In genomic region chr7:133081119-133081604, GRCh38 we compare ENCODE assay signal across 8 cellular contexts. TPM values are rescaled to one million over a fixed set of nuclear protein-coding genes. Genes with fewer than 3 reads are reported as not detected.
DNase-seq lines count a peak whose midpoint lies in the region; ATAC-seq, FAIRE-seq and TF ChIP-seq lines count a peak whose summit lies in the region.

No MANE protein-coding gene starts in this region.

- peak overlapping the region; percentile 85 for H3K4me3 Mint-ChIP-seq in activated CD8-positive, alpha-beta T cell treated with anti-CD3 and anti-CD28 coated beads for 36 hours

- no TSS peak for BruUV-seq in A673 (replicated peaks; lab: Mats Ljungman, UMichigan)

- POLR2A ChIA-PET in A673 (lab: Charles Lee; ENCODE audit: low non-redundant PET) (interaction anchor here (0.7 kb wide), 1 partner anchor 10 kb away, joined by 13 read pairs; no protein-coding TSS in a partner anchor), HEK293T (lab: Yijun Ruan, JAX) (interaction anchor here (0.7 kb wide), 1 partner anchor 1236 kb away, joined by 3 read pairs; the partner anchor contains the start of gene SLC35B4)
- POLR2A ChIA-PET in activated CD8-positive, alpha-beta T cell treated with anti-CD3 and anti-CD28 coated beads for 36 hours (lab: Charles Lee), result interaction anchor here (1.0 kb wide), 2 partner anchors 8 to 172 kb away, joined by 5 to 6 read pairs; no protein-coding TSS in a partner anchor

- peak overlapping the region; percentile 79 for H2AFZ ChIP-seq in parathyroid adenoma

- H3K27ac ChIP-seq in A673 (ENCODE audit: low read depth, low read length, poor library complexity, severe bottlenecking) (peak overlapping the region; percentile 84), parathyroid adenoma (no peak overlapping the region)

- no peaks in the 10 kb centered on the region for H3K9me3 ChIP-seq in A673 (ENCODE audit: low read depth, low read length, poor library complexity, severe bottlenecking)
- no peaks in the 10 kb centered on the region for H3K9me3 ChIP-seq in parathyroid adenoma (ENCODE audit: control insufficient read depth, low read length)

- no peaks in the 10 kb centered on the region for H3K27me3 ChIP-seq in A673 (replicated peaks; ENCODE audit: insufficient read depth, low read depth, low read length, poor library complexity)
- no peaks in the 10 kb centered on the region for H3K27me3 ChIP-seq in parathyroid adenoma (ENCODE audit: control insufficient read depth, insufficient read depth, low read length)

- no peak for FAIRE-seq in GM19239 (lab: Jason Lieb, UNC)

- peaks cover 26% of the 10 kb centered on the region for H3K36me3 Mint-ChIP-seq in activated CD8-positive, alpha-beta T cell treated with anti-CD3 and anti-CD28 coated beads for 36 hours (ENCODE audit: low read depth)

- H3K9me3 Mint-ChIP-seq in activated CD8-positive, alpha-beta T cell treated with anti-CD3 and anti-CD28 coated beads for 36 hours, result no peaks in the 10 kb centered on the region

- H3K4me3 ChIP-seq in A673 (ENCODE audit: low read depth, low read length, poor library complexity, severe bottlenecking), result peak overlapping the region; percentile 92
- H3K4me3 ChIP-seq in parathyroid adenoma (ENCODE audit: low read depth, low read length), result peak overlapping the region; percentile 87

- H3K27ac Mint-ChIP-seq in activated CD8-positive, alpha-beta T cell treated with anti-CD3 and anti-CD28 coated beads for 36 hours, result peak overlapping the region; percentile 94

- no peak for ATAC-seq in activated CD8-positive, alpha-beta T cell treated with anti-CD3 and anti-CD28 coated beads for 36 hours
- ATAC-seq in HG03565 (IDR thresholded peaks at IDR 0.05; ENCODE audit: unreplicated experiment), result no peak

- H3K27me3 Mint-ChIP-seq in activated CD8-positive, alpha-beta T cell treated with anti-CD3 and anti-CD28 coated beads for 36 hours, result no peaks in the 10 kb centered on the region

- H3K4me1 ChIP-seq in A673 (ENCODE audit: insufficient read depth, low read length, poor library complexity, severe bottlenecking), result peaks cover 4% of the 10 kb centered on the region
- H3K4me1 ChIP-seq in parathyroid adenoma, result no peaks in the 10 kb centered on the region

- DNase-seq in A673 (ENCODE audit: low spot score) (peak; percentile 27), HEK293T (ENCODE audit: extremely low spot score) (peak; percentile 30), glomerular visceral epithelial cell (ENCODE audit: extremely low spot score) (peak; percentile 30), KG1 (lab: John Stamatoyannopoulos, UW) (no peak), GM19239 (ENCODE audit: insufficient read length, low spot score) (no peak)
- DNase-seq in activated CD8-positive, alpha-beta T cell treated with anti-CD3 and anti-CD28 coated beads for 36 hours, result peak; percentile 30

- H3K79me2 ChIP-seq in parathyroid adenoma, result peaks cover 33% of the 10 kb centered on the region

- no peak overlapping the region for H3K9ac ChIP-seq in parathyroid adenoma

- peaks cover 27% of the 10 kb centered on the region for H3K4me1 Mint-ChIP-seq in activated CD8-positive, alpha-beta T cell treated with anti-CD3 and anti-CD28 coated beads for 36 hours (ENCODE audit: low read depth)

- CTCF ChIA-PET in A673 (lab: Charles Lee), result no interaction called here
- CTCF ChIA-PET in HEK293T (lab: Yijun Ruan, JAX), result no interaction called here
- CTCF ChIA-PET in activated CD8-positive, alpha-beta T cell treated with anti-CD3 and anti-CD28 coated beads for 36 hours (lab: Charles Lee), result interaction anchor here (0.7 kb wide), 1 partner anchor 10 kb away, joined by 3 read pairs; no protein-coding TSS in a partner anchor

- TF ChIP-seq CTCF in A673 (conservative IDR thresholded peaks at IDR 0.05; ENCODE audit: low read depth, low read length) (no peak), parathyroid adenoma (IDR thresholded peaks at IDR 0.05) (no peak)
- no peak for TF ChIP-seq CTCF in activated CD8-positive, alpha-beta T cell treated with anti-CD3 and anti-CD28 coated beads for 36 hours (IDR thresholded peaks at IDR 0.05)

- peak overlapping the region; percentile 86 for H3K4me2 ChIP-seq in parathyroid adenoma (ENCODE audit: low read length)

- H3K36me3 ChIP-seq in A673 (ENCODE audit: insufficient read depth, low read length, poor library complexity, severe bottlenecking) (peaks cover 4% of the 10 kb centered on the region), parathyroid adenoma (ENCODE audit: control insufficient read depth, insufficient read depth, low read length) (no peaks in the 10 kb centered on the region)

- intact Hi-C loops in A673 (cut with micrococcal nuclease; ENCODE audit: unreplicated experiment), result no loop called here
- intact Hi-C loops in activated CD8-positive, alpha-beta T cell treated with anti-CD3 and anti-CD28 coated beads for 36 hours (cut with micrococcal nuclease), result no loop called here

TF ChIP-seq in HEK293T, 16 proteins besides CTCF, POLR2A, EP300 and RAD21:
- TF ChIP-seq CTBP1 (IDR thresholded peaks at IDR 0.05; ENCODE audit: borderline replicate concordance), result no peak
- no peak for TF ChIP-seq BHLHE40 (IDR thresholded peaks at IDR 0.05; ENCODE audit: borderline replicate concordance)
- no peak for TF ChIP-seq PKNOX1 (IDR thresholded peaks at IDR 0.05)
- no peak for TF ChIP-seq FOXM1 (IDR thresholded peaks at IDR 0.05; ENCODE audit: borderline replicate concordance)
- no peak for TF ChIP-seq SUZ12 (IDR thresholded peaks at IDR 0.05)
- TF ChIP-seq LEF1 (IDR thresholded peaks at IDR 0.05; ENCODE audit: borderline replicate concordance), result no peak
- TF ChIP-seq FOXK2 (IDR thresholded peaks at IDR 0.05), result no peak
- TF ChIP-seq ELF4 (IDR thresholded peaks at IDR 0.05), result no peak
- TF ChIP-seq SP1 (IDR thresholded peaks at IDR 0.05), result no peak
- TF ChIP-seq L3MBTL2 (conservative IDR thresholded peaks at IDR 0.05), result no peak

RNA-seq across cellular contexts. Expression of gene CHCHD3, which starts 0.7 kb away (rescaled TPM):
- total RNA-seq in A673 (2021), result 114 and 128 TPM in 2 replicates
- total RNA-seq in activated CD8-positive, alpha-beta T cell treated with anti-CD3 and anti-CD28 coated beads for 36 hours, result 10 to 100 TPM; 61.4 to 63.4 TPM

Comparison
In these comparisons a context has a peak if more than half of its experiments do, and no peak if none do; other contexts are left out.
1. DNase-seq: peak in A673 (single experiment), HEK293T (single experiment), activated CD8-positive, alpha-beta T cell treated with anti-CD3 and anti-CD28 coated beads for 36 hours (single experiment) and glomerular visceral epithelial cell (single experiment); none in KG1 (single experiment) and GM19239 (single experiment).